ENCODE assay signal across 9 cellular contexts in the genomic region with DNA sequence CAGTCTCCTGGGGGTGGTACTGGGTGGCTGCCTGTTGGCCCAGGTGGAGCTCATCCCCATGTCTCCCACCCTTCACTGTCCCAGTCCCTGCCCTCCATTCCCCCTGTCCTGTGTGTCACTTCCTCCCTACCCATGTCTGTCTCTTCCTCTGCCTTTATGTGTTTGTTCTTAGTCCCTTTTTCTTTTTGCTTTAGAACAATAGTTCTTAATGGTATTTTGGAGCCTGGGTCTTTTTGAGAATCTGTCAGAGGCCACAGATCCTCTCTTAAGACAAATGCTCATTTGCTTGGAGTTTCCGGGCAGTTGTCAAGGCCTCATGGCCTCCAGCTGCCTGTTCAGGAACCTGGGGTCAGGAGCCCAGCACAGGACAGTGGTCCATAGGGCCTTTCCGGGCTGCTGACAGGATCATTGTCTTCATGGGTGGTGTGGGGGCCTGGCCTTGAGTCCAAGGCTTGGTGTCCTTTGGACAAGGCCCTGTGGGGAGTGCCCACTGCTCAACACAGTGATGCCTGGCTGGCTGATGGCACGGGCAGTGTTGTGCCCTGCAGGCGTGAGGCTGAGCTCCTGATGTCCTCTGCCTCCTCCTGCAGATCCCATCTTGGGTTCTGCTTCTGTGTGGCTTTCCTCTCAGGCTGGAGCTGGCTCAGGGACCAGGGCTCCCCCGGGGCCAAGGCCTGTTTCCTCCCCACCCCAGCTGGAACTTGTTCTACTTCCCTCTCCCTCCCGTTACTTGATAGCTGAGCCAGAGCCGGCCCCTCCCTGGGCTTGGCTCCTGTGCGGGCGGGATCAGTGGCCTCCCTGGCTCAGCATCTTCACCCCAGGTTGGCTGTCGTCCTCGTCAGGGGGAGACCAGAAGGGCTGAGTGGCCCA. TPM values are rescaled to one million over a fixed set of nuclear protein-coding genes. Genes with fewer than 3 reads are reported as not detected.
DNase-seq lines count a peak whose midpoint lies in the region; ATAC-seq, FAIRE-seq and TF ChIP-seq lines count a peak whose summit lies in the region.
"Had no signal": no experiment of that assay in that cellular context is flagged by ENCODE, and none has a peak within 500 bp of the region (broad histone marks: within the 10 kb centered on the region; RNA-seq: fewer than 3 reads in every experiment).

No MANE protein-coding gene starts in this region.

- peak overlapping the region; percentile 98 for H3K4me2 ChIP-seq in SK-N-SH

- WGBS in SK-N-SH (ENCODE audit: low lambda C conversion rate): 78% methylated on average over 11 of the region's 11 CpGs

- peaks cover 26 to 38% of the 10 kb centered on the region in 2 experiments for H3K36me3 ChIP-seq in SK-N-SH (replicated peaks in 1 of 2; ENCODE audit: control insufficient read depth in 1 of 2, insufficient read depth in 2 of 2, low read length in 1 of 2)
- H3K36me3 ChIP-seq in adipocyte (ENCODE audit: control insufficient read depth, insufficient read depth, low read length, severe bottlenecking): peaks cover 43% of the 10 kb centered on the region
- peaks cover 4 to 6% of the 10 kb centered on the region in 2 donors for H3K36me3 ChIP-seq in kidney (ENCODE audit: control insufficient read depth in 1 of 2, insufficient read depth in 2 of 2, low read length in 2 of 2)

- H3K4me1 ChIP-seq in SK-N-SH (ENCODE audit: control insufficient read depth in 1 of 2, insufficient read depth in 2 of 2, low read depth in 1 of 2, low read length in 1 of 2) (peaks cover 42 to 77% of the 10 kb centered on the region in 2 experiments; a peak in 2 of 4 replicates), adipocyte (ENCODE audit: control insufficient read depth, insufficient read depth, low read length) (peaks cover 59% of the 10 kb centered on the region), kidney (ENCODE audit: control insufficient read depth in 1 of 2, insufficient read depth in 1 of 2, low read depth in 1 of 2, low read length in 2 of 2) (peaks cover 34 to 76% of the 10 kb centered on the region in 2 donors)

- CTCF ChIA-PET in SK-N-SH (lab: Yijun Ruan, JAX): interaction anchor here (0.6 to 1.3 kb wide), 4 partner anchors 25 to 141 kb away, joined by 3 to 5 read pairs (median 4); partner anchors contain the start of gene RAB4B

- ATAC-seq in SK-N-SH treated with all-trans-retinoic acid at 6 μM for 48 hours (no peak), GM19455 (IDR thresholded peaks at IDR 0.05; ENCODE audit: unreplicated experiment) (no peak)

- intact Hi-C loops in kidney (cut with DNase I): loop anchor here (10.0 kb wide), 1 partner anchor 138 kb away; no protein-coding TSS in a partner anchor

- H3K79me2 ChIP-seq in SK-N-SH (ENCODE audit: insufficient read depth): peaks cover 81% of the 10 kb centered on the region

- TF ChIP-seq CTCF in SK-N-SH (IDR thresholded peaks at IDR 0.05): no peak
- TF ChIP-seq CTCF in kidney (IDR thresholded peaks at IDR 0.05; ENCODE audit: borderline replicate concordance, extremely low read depth, insufficient read depth): no peak

- FAIRE-seq in kidney (lab: Jason Lieb, UNC): no peak

- H3K27me3 ChIP-seq in SK-N-SH (ENCODE audit: insufficient read depth): no peaks in the 10 kb centered on the region
- no peaks in the 10 kb centered on the region for H3K27me3 ChIP-seq in adipocyte (replicated peaks; ENCODE audit: control insufficient read depth, insufficient read depth, low read length)

- POLR2A ChIA-PET in SK-N-SH (lab: Yijun Ruan, JAX): interaction anchor here (0.9 to 1.4 kb wide), 2 partner anchors 24 to 60 kb away, joined by 3 to 8 read pairs; partner anchors contain the start of gene RAB4B

- H3F3A ChIP-seq in SK-N-SH (replicated peaks; ENCODE audit: insufficient read depth): peaks cover 21% of the 10 kb centered on the region

- TF ChIP-seq RAD21 in SK-N-SH (IDR thresholded peaks at IDR 0.05; ENCODE audit: low read length): no peak

- peaks cover 76% of the 10 kb centered on the region for H4K20me1 ChIP-seq in SK-N-SH (ENCODE audit: insufficient read depth)

- TF ChIP-seq EP300 in SK-N-SH (IDR thresholded peaks at IDR 0.05; ENCODE audit: borderline replicate concordance in 1 of 2, low read depth in 1 of 2, low read length in 1 of 2): 0 out of 4 replicates have a peak, but pooled peaks of 1 of the 2 experiments have one; percentile 10

- H3K4me3 ChIP-seq in SK-N-SH (ENCODE audit: low read depth in 2 of 2, low read length in 1 of 2) (peak overlapping the region; percentile 17 to 49; a peak in 3 of 4 replicates), adipocyte (ENCODE audit: low read length) (peak overlapping the region; percentile 96), kidney (ENCODE audit: low read length in 2 of 2) (peak overlapping the region; percentile 15 to 46)

- no peaks in the 10 kb centered on the region for H3K9me3 ChIP-seq in SK-N-SH
- H3K9me3 ChIP-seq in adipocyte (ENCODE audit: control insufficient read depth, low read length): no peaks in the 10 kb centered on the region
- no peaks in the 10 kb centered on the region for H3K9me3 ChIP-seq in kidney (ENCODE audit: control insufficient read depth in 1 of 2, low read length in 2 of 2)

- H3K9ac ChIP-seq in SK-N-SH: no peak overlapping the region
- peak overlapping the region; percentile 94 for H3K9ac ChIP-seq in adipocyte (ENCODE audit: low read length)
- H3K9ac ChIP-seq in kidney (ENCODE audit: low read length in 2 of 2): peak overlapping the region; percentile 8 to 66

- no peak overlapping the region for H2AFZ ChIP-seq in SK-N-SH (ENCODE audit: low read depth)

- peak; percentile 67 for DNase-seq in SK-N-SH
- no peak for DNase-seq in adipocyte (ENCODE audit: low read depth)
- no peak for DNase-seq in kidney
- DNase-seq in NOMO-1 treated with dmso at 0.1 percent for 144 hours (lab: John Stamatoyannopoulos, UW; ENCODE audit: unreplicated experiment): no peak
- no peak for DNase-seq in COR-L47 (lab: John Stamatoyannopoulos, UW)

- H3K9me2 ChIP-seq in SK-N-SH: no peaks in the 10 kb centered on the region

- H3K27ac ChIP-seq in SK-N-SH (ENCODE audit: low read depth in 2 of 2, low read length in 1 of 2): peak overlapping the region in 1 of 2 experiments; percentile 67; a peak in 2 of 4 replicates
- peak overlapping the region; percentile 73 to 83 for H3K27ac ChIP-seq in kidney (ENCODE audit: low read depth in 2 of 2, low read length in 2 of 2)
- H3K27ac ChIP-seq in temporal lobe (ENCODE audit: low read depth, low read length): peak overlapping the region; percentile 71

TF ChIP-seq in SK-N-SH, 30 proteins besides CTCF, POLR2A, EP300 and RAD21 (continues in another document):
- TF ChIP-seq SMC3 (IDR thresholded peaks at IDR 0.05; ENCODE audit: low read depth, low read length) (no peak), NRF1 (IDR thresholded peaks at IDR 0.05; ENCODE audit: low read depth, low read length) (no peak), FOXJ3 (CRISPR knock-in tag; IDR thresholded peaks at IDR 0.05) (0 out of 2 replicates have a peak, but pooled peaks have one; percentile 40), MAX (IDR thresholded peaks at IDR 0.05; ENCODE audit: low read depth) (no peak), SIN3A (IDR thresholded peaks at IDR 0.05; ENCODE audit: borderline replicate concordance, low read depth, low read length) (no peak), POLR2AphosphoS5 (IDR thresholded peaks at IDR 0.05; ENCODE audit: low read depth, low read length) (no peak), MXI1 (IDR thresholded peaks at IDR 0.05; ENCODE audit: low read depth, low read length) (peak; percentile 25; the same call in 1 of the 2 replicates), TCF12 (IDR thresholded peaks at IDR 0.05) (no peak)

TF ChIP-seq in SK-N-SH treated with all-trans-retinoic acid at 6 μM for 48 hours, 23 proteins besides CTCF, POLR2A, EP300 and RAD21 (continues in another document):
- no peak for TF ChIP-seq RARB (CRISPR knock-in tag; IDR thresholded peaks at IDR 0.05)
- no peak for TF ChIP-seq ISL1 (CRISPR knock-in tag; IDR thresholded peaks at IDR 0.05)
- no peak for TF ChIP-seq ZC3H10 (CRISPR knock-in tag; IDR thresholded peaks at IDR 0.05)
- no peak for TF ChIP-seq TOX (CRISPR knock-in tag; IDR thresholded peaks at IDR 0.05; ENCODE audit: borderline replicate concordance)

RNA-seq across cellular contexts. Expression of gene EGLN2, which starts 3.5 kb away (rescaled TPM):
- polyA plus RNA-seq in SK-N-SH (2012; rRNA removed): 39.7 and 43.0 TPM in 2 replicates
- polyA plus RNA-seq in SK-N-SH (2012; cell fraction: cytosol; rRNA removed): 15.8 and 28.4 TPM in 2 replicates
- polyA plus RNA-seq in SK-N-SH (2012; cell fraction: nucleus; rRNA removed): 68.5 and 79.1 TPM in 2 replicates
- 96.0 TPM for total RNA-seq in kidney
- 96.3 TPM for polyA plus RNA-seq in kidney (ENCODE audit: insufficient read depth, low read depth, low replicate concordance)
- 34.9 TPM for total RNA-seq in temporal lobe

RNA-seq across cellular contexts. Expression of gene RAB4B, which starts 24.5 kb away (rescaled TPM):
- polyA plus RNA-seq in SK-N-SH (2012; rRNA removed): 49.1 and 53.2 TPM in 2 replicates
- 25.6 and 37.3 TPM in 2 replicates for polyA plus RNA-seq in SK-N-SH (2012; cell fraction: cytosol; rRNA removed)
- 72.9 and 92.4 TPM in 2 replicates for polyA plus RNA-seq in SK-N-SH (2012; cell fraction: nucleus; rRNA removed)
- total RNA-seq in kidney: 42.1 TPM
- 61.7 TPM for polyA plus RNA-seq in kidney (ENCODE audit: insufficient read depth, low read depth, low replicate concordance)
- 9.8 TPM for total RNA-seq in temporal lobe

RNA-seq across cellular contexts. Expression of gene MIA, which starts 27.2 kb away (rescaled TPM):
- polyA plus RNA-seq in SK-N-SH (2012; rRNA removed) (0.47 TPM in 1 of 2 replicates, not detected in the other), kidney (ENCODE audit: insufficient read depth, low read depth, low replicate concordance) (not detected)
- polyA plus RNA-seq in SK-N-SH (2012; cell fraction: cytosol; rRNA removed): 0.38 TPM in 1 of 2 replicates, not detected in the other
- polyA plus RNA-seq in SK-N-SH (2012; cell fraction: nucleus; rRNA removed): 0.22 and 0.50 TPM in 2 replicates
- total RNA-seq in kidney (6.5 TPM), temporal lobe (0.74 TPM)

RNA-seq across cellular contexts. Expression of gene CYP2A6, which starts 47.7 kb away (rescaled TPM):
- polyA plus RNA-seq in SK-N-SH (2012; rRNA removed) (not detected in 2 replicates), kidney (ENCODE audit: insufficient read depth, low read depth, low replicate concordance) (not detected)
- not detected in 2 replicates for polyA plus RNA-seq in SK-N-SH (2012; cell fraction: cytosol; rRNA removed)
- polyA plus RNA-seq in SK-N-SH (2012; cell fraction: nucleus; rRNA removed): not detected in 2 replicates
- total RNA-seq in kidney (not detected), temporal lobe (not detected)
- total RNA-seq: T-helper 2 cell treated with Interferon-gamma antibody and Interleukin-4, amounts not matched to agents 100 ng/mL and 5 ng/mL, for 36 hours had no signal

RNA-seq across cellular contexts. Expression of gene SNRPA, which starts 51.5 kb away (rescaled TPM):
- 69.5 and 121 TPM in 2 replicates for polyA plus RNA-seq in SK-N-SH (2012; rRNA removed)
- 64.4 and 91.0 TPM in 2 replicates for polyA plus RNA-seq in SK-N-SH (2012; cell fraction: cytosol; rRNA removed)
- polyA plus RNA-seq in SK-N-SH (2012; cell fraction: nucleus; rRNA removed): 274 and 286 TPM in 2 replicates
- 48.7 TPM for total RNA-seq in kidney
- polyA plus RNA-seq in kidney (ENCODE audit: insufficient read depth, low read depth, low replicate concordance): 52.6 TPM
- 11.3 TPM for total RNA-seq in temporal lobe

Comparison
In these comparisons a context has a peak if more than half of its experiments do, and no peak if none do; other contexts are left out.
1. H3K4me3 ChIP-seq: peak in every context shown above with its lines; median percentile 96 in adipocyte; 33 in SK-N-SH; 30 in kidney.